8 cellular contexts compared by ENCODE assay signal in the genomic region with DNA sequence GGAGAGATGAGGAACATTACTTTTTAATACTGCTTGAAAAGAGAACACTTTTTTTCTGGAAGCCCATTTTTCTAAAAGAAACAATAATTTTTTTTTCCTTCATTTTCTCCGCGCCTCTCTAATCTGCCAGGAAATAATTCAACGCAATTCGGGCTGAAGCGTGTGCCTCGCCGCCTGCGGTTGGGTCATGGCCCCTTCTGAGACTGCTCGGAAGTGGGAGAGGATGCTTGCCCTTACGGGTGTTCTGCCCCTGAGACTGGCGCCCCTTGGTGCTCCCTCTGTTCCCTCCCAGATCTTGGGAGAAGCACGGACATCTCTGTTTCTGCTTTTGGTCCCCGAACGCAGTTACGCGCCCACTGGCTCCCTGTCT. TPM values are rescaled to one million over a fixed set of nuclear protein-coding genes. Genes with fewer than 3 reads are reported as not detected.
A peak's percentile ranks its signal among the peaks of the same experiment; 100 is the strongest.
DNase-seq lines count a peak whose midpoint lies in the region; ATAC-seq and TF ChIP-seq lines count a peak whose summit lies in the region.

No MANE protein-coding gene starts in this region.

- H3K9me3 Mint-ChIP-seq in stimulated activated naive CD8-positive, alpha-beta T cell treated with anti-CD3 and anti-CD28 coated beads, Interleukin-15, Interleukin-2, amounts not matched to agents 100 ng/mL and 50 ng/mL, for 24 hours, result no peaks in the 10 kb centered on the region

- H3K4me1 Mint-ChIP-seq in stimulated activated naive CD8-positive, alpha-beta T cell treated with anti-CD3 and anti-CD28 coated beads, Interleukin-15, Interleukin-2, amounts not matched to agents 100 ng/mL and 50 ng/mL, for 24 hours (ENCODE audit: low read depth), result peaks cover 19% of the 10 kb centered on the region

- peak overlapping the region; percentile 75 for H3K4me3 Mint-ChIP-seq in stimulated activated naive CD8-positive, alpha-beta T cell treated with anti-CD3 and anti-CD28 coated beads, Interleukin-15, Interleukin-2, amounts not matched to agents 100 ng/mL and 50 ng/mL, for 24 hours

- H3K27me3 ChIP-seq in iPS DF 6.9 (ENCODE audit: control insufficient read depth, insufficient read depth, low read length), result peaks cover 24% of the 10 kb centered on the region

- intact Hi-C loops in posterior vena cava (cut with DNase I), result no loop called here

- H3K27ac ChIP-seq in iPS DF 6.9 (ENCODE audit: low read length), result no peak overlapping the region

- H3K9me3 ChIP-seq in iPS DF 6.9 (ENCODE audit: control insufficient read depth, insufficient read depth, low read length), result no peaks in the 10 kb centered on the region

- H3K36me3 Mint-ChIP-seq in stimulated activated naive CD8-positive, alpha-beta T cell treated with anti-CD3 and anti-CD28 coated beads, Interleukin-15, Interleukin-2, amounts not matched to agents 100 ng/mL and 50 ng/mL, for 24 hours (ENCODE audit: low read depth), result no peaks in the 10 kb centered on the region

- peak overlapping the region; percentile 27; the same call in 1 of the 2 replicates for H3K4me3 ChIP-seq in iPS DF 6.9 (ENCODE audit: low read length)

- peak; percentile 10 for DNase-seq in NCI-H1694 (lab: John Stamatoyannopoulos, UW)
- DNase-seq in NCI-H1694 treated with DMSO at 0.1 percent for 48 hours (lab: John Stamatoyannopoulos, UW), result no peak
- DNase-seq in iPS DF 6.9 (ENCODE audit: low read depth, low spot score), result no peak
- no peak for DNase-seq in dedifferentiated amniotic fluid mesenchymal stem cell (ENCODE audit: extremely low spot score)
- no peak for DNase-seq in posterior vena cava (ENCODE audit: low spot score)
- DNase-seq in NAMALWA (ENCODE audit: low spot score), result no peak

- ATAC-seq in SK-N-SH treated with all-trans-retinoic acid at 6 μM for 48 hours, result peak; percentile 18; the same call in 2 of the 3 replicates

- H3K27ac Mint-ChIP-seq in stimulated activated naive CD8-positive, alpha-beta T cell treated with anti-CD3 and anti-CD28 coated beads, Interleukin-15, Interleukin-2, amounts not matched to agents 100 ng/mL and 50 ng/mL, for 24 hours, result no peak overlapping the region

- peaks cover 66% of the 10 kb centered on the region for H3K27me3 Mint-ChIP-seq in stimulated activated naive CD8-positive, alpha-beta T cell treated with anti-CD3 and anti-CD28 coated beads, Interleukin-15, Interleukin-2, amounts not matched to agents 100 ng/mL and 50 ng/mL, for 24 hours

- no CpG with 5 or more reads among the region's 16 CpGs for WGBS in iPS DF 6.9 (ENCODE audit: insufficient coverage, insufficient read length)

- H3K4me1 ChIP-seq in iPS DF 6.9 (ENCODE audit: control insufficient read depth, insufficient read depth, low read length), result no peaks in the 10 kb centered on the region

- H3K36me3 ChIP-seq in iPS DF 6.9 (ENCODE audit: control insufficient read depth, insufficient read depth, low read length), result no peaks in the 10 kb centered on the region

TF ChIP-seq in SK-N-SH treated with all-trans-retinoic acid at 6 μM for 48 hours, 23 proteins besides CTCF, POLR2A, EP300 and RAD21:
- TF ChIP-seq CSRNP3 (CRISPR knock-in tag; IDR thresholded peaks at IDR 0.05) (no peak), PPARA (CRISPR knock-in tag; IDR thresholded peaks at IDR 0.05; ENCODE audit: borderline replicate concordance) (no peak), ZNF565 (CRISPR knock-in tag; conservative IDR thresholded peaks at IDR 0.05; ENCODE audit: low read depth) (no peak), ZC3H10 (CRISPR knock-in tag; IDR thresholded peaks at IDR 0.05) (no peak), OSR1 (CRISPR knock-in tag; IDR thresholded peaks at IDR 0.05) (no peak), ZNF8 (CRISPR knock-in tag; IDR thresholded peaks at IDR 0.05) (no peak), CREB5 (CRISPR knock-in tag; IDR thresholded peaks at IDR 0.05; ENCODE audit: low read depth) (no peak), TOX (CRISPR knock-in tag; IDR thresholded peaks at IDR 0.05; ENCODE audit: borderline replicate concordance) (no peak), RARB (CRISPR knock-in tag; IDR thresholded peaks at IDR 0.05) (no peak), ESRRG (CRISPR knock-in tag; IDR thresholded peaks at IDR 0.05) (no peak), TCF4 (CRISPR knock-in tag; IDR thresholded peaks at IDR 0.05; ENCODE audit: borderline replicate concordance) (no peak), ISL1 (CRISPR knock-in tag; IDR thresholded peaks at IDR 0.05) (no peak), GLIS3 (CRISPR knock-in tag; IDR thresholded peaks at IDR 0.05) (no peak), POU6F1 (CRISPR knock-in tag; IDR thresholded peaks at IDR 0.05; ENCODE audit: borderline replicate concordance, low read depth) (no peak), BACH2 (CRISPR knock-in tag; IDR thresholded peaks at IDR 0.05; ENCODE audit: borderline replicate concordance) (no peak)
TF ChIP-seq in SK-N-SH treated with all-trans-retinoic acid at 6 μM for 48 hours: peak in this region for 0.

RNA-seq across cellular contexts. Expression of gene TBC1D30, which starts 0.3 kb away (rescaled TPM):
- 1 to 10 TPM in 1 of 2 donors, under 1 TPM in 1; 0.60 to 3.7 TPM for total RNA-seq in posterior vena cava
